8 cellular contexts compared by ENCODE assay signal in genomic region chr11:1870721-1871466, GRCh38. TPM values are rescaled to one million over a fixed set of nuclear protein-coding genes. Genes with fewer than 3 reads are reported as not detected.
DNase-seq lines count a peak whose midpoint lies in the region; ATAC-seq and TF ChIP-seq lines count a peak whose summit lies in the region.

No MANE protein-coding gene starts in this region.

- no peak overlapping the region for H3K4me2 ChIP-seq in neural progenitor cell

- DNase-seq in AG20443 (ENCODE audit: low spot score) (peak; percentile 55), SW480 (ENCODE audit: low spot score) (peak; percentile 49), neural progenitor cell (ENCODE audit: low spot score) (peak; percentile 45), cortex of kidney (lab: John Stamatoyannopoulos, UW) (no peak), foreskin melanocyte (no peak)

- no peaks in the 10 kb centered on the region for H3K36me3 ChIP-seq in duodenal mucosa (ENCODE audit: control insufficient read depth in 1 of 2, insufficient read depth in 2 of 2, low read length in 2 of 2)
- H3K36me3 ChIP-seq in neural progenitor cell: no peaks in the 10 kb centered on the region

- H3K27me3 Mint-ChIP-seq in neural progenitor cell (ENCODE audit: insufficient read depth, low read depth): peaks cover 15% of the 10 kb centered on the region

- H3K27ac ChIP-seq in duodenal mucosa (ENCODE audit: low read depth, low read length) (peak overlapping the region; percentile 10), neural progenitor cell (no peak overlapping the region)

- H3K9me3 ChIP-seq in duodenal mucosa (ENCODE audit: control insufficient read depth in 1 of 2, low read length in 2 of 2) (no peaks in the 10 kb centered on the region), neural progenitor cell (ENCODE audit: low read depth) (no peaks in the 10 kb centered on the region)

- no peak overlapping the region for H3K4me3 Mint-ChIP-seq in neural progenitor cell

- no peaks in the 10 kb centered on the region for H3K9me3 Mint-ChIP-seq in neural progenitor cell

- H3K36me3 Mint-ChIP-seq in neural progenitor cell: no peaks in the 10 kb centered on the region

- ATAC-seq in HG02759 (IDR thresholded peaks at IDR 0.05; ENCODE audit: unreplicated experiment) (no peak), GM18873 (IDR thresholded peaks at IDR 0.05; ENCODE audit: low FRiP score, unreplicated experiment) (no peak)

- H4K20me1 ChIP-seq in neural progenitor cell (ENCODE audit: low read depth): no peaks in the 10 kb centered on the region

- peak overlapping the region; percentile 89 for H3K27ac Mint-ChIP-seq in neural progenitor cell

- no peak for TF ChIP-seq CTCF in neural progenitor cell (IDR thresholded peaks at IDR 0.05)

- H3K4me3 ChIP-seq in duodenal mucosa (ENCODE audit: low read depth in 1 of 2, low read length in 2 of 2): peak overlapping the region; percentile 36 to 40
- H3K4me3 ChIP-seq in neural progenitor cell: no peak overlapping the region

- peak overlapping the region in 1 of 2 donors; percentile 1 for H3K9ac ChIP-seq in duodenal mucosa (ENCODE audit: low read depth in 1 of 2, low read length in 2 of 2)
- H3K9ac ChIP-seq in neural progenitor cell: no peak overlapping the region

- no peak overlapping the region for H2AFZ ChIP-seq in neural progenitor cell (replicated peaks)

- no peaks in the 10 kb centered on the region for H3F3A ChIP-seq in neural progenitor cell (ENCODE audit: low read depth)

- H3K4me1 ChIP-seq in duodenal mucosa (ENCODE audit: control insufficient read depth in 1 of 2, insufficient read depth in 2 of 2, low read length in 2 of 2) (peaks cover 0 to 17% of the 10 kb centered on the region in 2 donors), neural progenitor cell (no peaks in the 10 kb centered on the region)

- peaks cover 0 to 3% of the 10 kb centered on the region in 2 donors for H3K27me3 ChIP-seq in duodenal mucosa (ENCODE audit: control insufficient read depth in 1 of 2, insufficient read depth in 2 of 2, low read length in 2 of 2)
- H3K27me3 ChIP-seq in neural progenitor cell: peaks cover 16% of the 10 kb centered on the region

- no peaks in the 10 kb centered on the region for H3K79me2 ChIP-seq in neural progenitor cell (ENCODE audit: low read depth)

- H3K4me1 Mint-ChIP-seq in neural progenitor cell: peaks cover 33% of the 10 kb centered on the region

RNA-seq across cellular contexts. Expression of gene LSP1, which starts 18.0 kb away (rescaled TPM):
- not detected in 2 replicates for total RNA-seq in neural progenitor cell (ENCODE audit: low replicate concordance)

RNA-seq across cellular contexts. Expression of gene PRR33, which starts 20.8 kb away (rescaled TPM):
- not detected in 2 replicates for total RNA-seq in neural progenitor cell (ENCODE audit: low replicate concordance)

RNA-seq across cellular contexts. Expression of gene TNNI2, which starts 32.1 kb away (rescaled TPM):
- total RNA-seq in neural progenitor cell (ENCODE audit: low replicate concordance): 1.2 and 2.6 TPM in 2 replicates

RNA-seq across cellular contexts. Expression of gene SYT8, which starts 36.1 kb away (rescaled TPM):
- not detected in 2 replicates for total RNA-seq in neural progenitor cell (ENCODE audit: low replicate concordance)

RNA-seq across cellular contexts. Expression of gene TNNT3, which starts 48.6 kb away (rescaled TPM):
- total RNA-seq in neural progenitor cell (ENCODE audit: low replicate concordance): 0.40 and 0.92 TPM in 2 replicates

Comparison
In these comparisons a context has a peak if more than half of its experiments do, and no peak if none do; other contexts are left out.
1. DNase-seq: peak in AG20443 (single experiment), SW480 (single experiment) and neural progenitor cell (single experiment); none in cortex of kidney (single experiment) and foreskin melanocyte (single experiment).